In genomic region chr6:132813173-132813856, GRCh38 we compare ENCODE assay signal across 8 cellular contexts. TPM values are rescaled to one million over a fixed set of nuclear protein-coding genes. Genes with fewer than 3 reads are reported as not detected.
A peak's percentile ranks its signal among the peaks of the same experiment; 100 is the strongest.
DNase-seq lines count a peak whose midpoint lies in the region; ATAC-seq, FAIRE-seq and TF ChIP-seq lines count a peak whose summit lies in the region.

No MANE protein-coding gene starts in this region.

- peak overlapping the region; percentile 96 to 99 (median 98) for H3K27ac Mint-ChIP-seq in CD4-positive, alpha-beta memory T cell
- H3K27ac Mint-ChIP-seq in astrocyte (ENCODE audit: unreplicated experiment), result peak overlapping the region; percentile 77

- peaks cover 30 to 56% of the 10 kb centered on the region in 2 donors for H3K36me3 Mint-ChIP-seq in CD4-positive, alpha-beta memory T cell
- H3K36me3 Mint-ChIP-seq in astrocyte (ENCODE audit: low read depth, unreplicated experiment), result peaks cover 28% of the 10 kb centered on the region

- peak overlapping the region; percentile 76 for H3K27ac ChIP-seq in CD4-positive, alpha-beta memory T cell (ENCODE audit: low read depth, low read length)
- H3K27ac ChIP-seq in SJCRH30 (peak overlapping the region; percentile 86), astrocyte (ENCODE audit: low read depth, low read length) (peak overlapping the region; percentile 84), iPS DF 6.9 (ENCODE audit: low read length) (no peak overlapping the region), sigmoid colon (peak overlapping the region; percentile 84 to 86 (median 86))

- peaks cover 28 to 58% (median 45%) of the 10 kb centered on the region in 4 donors for H3K4me1 Mint-ChIP-seq in CD4-positive, alpha-beta memory T cell
- H3K4me1 Mint-ChIP-seq in astrocyte (ENCODE audit: low read depth, unreplicated experiment), result peaks cover 22% of the 10 kb centered on the region

- H3K36me3 ChIP-seq in CD4-positive, alpha-beta memory T cell (ENCODE audit: insufficient read depth, low read length), result peaks cover 26% of the 10 kb centered on the region
- peaks cover 35% of the 10 kb centered on the region for H3K36me3 ChIP-seq in SJCRH30
- H3K36me3 ChIP-seq in astrocyte (ENCODE audit: insufficient read depth, low read length), result peaks cover 31% of the 10 kb centered on the region
- peaks cover 26% of the 10 kb centered on the region; the same call in 1 of the 2 replicates for H3K36me3 ChIP-seq in iPS DF 6.9 (ENCODE audit: control insufficient read depth, insufficient read depth, low read length)
- peaks cover 0 to 27% (median 18%) of the 10 kb centered on the region in 4 donors for H3K36me3 ChIP-seq in sigmoid colon

- WGBS in iPS DF 6.9 (ENCODE audit: insufficient coverage, insufficient read length), result no CpG with 5 or more reads among the region's 27 CpGs
- WGBS in sigmoid colon, 2 donors, result 1% methylated on average over 27 of the region's 27 CpGs

- FAIRE-seq in astrocyte (lab: Jason Lieb, UNC), result no peak

- peak overlapping the region; percentile 99 for H3K9ac ChIP-seq in astrocyte (ENCODE audit: low read length)

- peaks cover 40% of the 10 kb centered on the region for H3K4me1 ChIP-seq in CD4-positive, alpha-beta memory T cell (ENCODE audit: insufficient read depth, low read length)
- peaks cover 10% of the 10 kb centered on the region; the same call in 1 of the 2 replicates for H3K4me1 ChIP-seq in SJCRH30
- H3K4me1 ChIP-seq in astrocyte (ENCODE audit: insufficient read depth, low read length), result peaks cover 16% of the 10 kb centered on the region
- H3K4me1 ChIP-seq in iPS DF 6.9 (ENCODE audit: control insufficient read depth, insufficient read depth, low read length), result no peaks in the 10 kb centered on the region; the same call in 1 of the 2 replicates
- H3K4me1 ChIP-seq in sigmoid colon, result peaks cover 0 to 38% (median 31%) of the 10 kb centered on the region in 4 donors

- peak; percentile 58 to 67 (median 64) for DNase-seq in CD4-positive, alpha-beta memory T cell
- DNase-seq in SJCRH30, result peak in 1 of 2 experiments; percentile 56
- DNase-seq in astrocyte (ENCODE audit: low read depth), result no peak
- no peak for DNase-seq in iPS DF 6.9 (ENCODE audit: low read depth, low spot score)
- peak; percentile 72 for DNase-seq in sigmoid colon
- DNase-seq in NCI-H446 treated with DMSO at 0.1 percent for 48 hours (lab: John Stamatoyannopoulos, UW), result no peak

- peak overlapping the region; percentile 78 for H3K4me3 ChIP-seq in CD4-positive, alpha-beta memory T cell (ENCODE audit: low read length in 2 of 2)
- H3K4me3 ChIP-seq in SJCRH30 (peak overlapping the region; percentile 85), astrocyte (ENCODE audit: insufficient read depth, low read depth, low read length) (peak overlapping the region; percentile 100), iPS DF 6.9 (ENCODE audit: low read length) (peak overlapping the region; percentile 57; the same call in 1 of the 2 replicates), sigmoid colon (peak overlapping the region; percentile 72 to 97 (median 79))

- peaks cover 0 to 2% of the 10 kb centered on the region in 2 donors for H3K27me3 Mint-ChIP-seq in CD4-positive, alpha-beta memory T cell
- H3K27me3 Mint-ChIP-seq in astrocyte (ENCODE audit: low read depth, unreplicated experiment), result no peaks in the 10 kb centered on the region

- peaks cover 0 to 6% (median 0%) of the 10 kb centered on the region in 8 donors for H3K9me3 Mint-ChIP-seq in CD4-positive, alpha-beta memory T cell
- no peaks in the 10 kb centered on the region for H3K9me3 Mint-ChIP-seq in astrocyte (ENCODE audit: unreplicated experiment)

- H3K4me3 Mint-ChIP-seq in CD4-positive, alpha-beta memory T cell, result peak overlapping the region; percentile 94 to 100 (median 98)
- peak overlapping the region; percentile 99 for H3K4me3 Mint-ChIP-seq in astrocyte (ENCODE audit: unreplicated experiment)

- TF ChIP-seq CTCF in astrocyte (IDR thresholded peaks at IDR 0.05; ENCODE audit: insufficient read depth, low read depth, low read length) (no peak), sigmoid colon (IDR thresholded peaks at IDR 0.05) (no peak)

- TF ChIP-seq EP300 in sigmoid colon (IDR thresholded peaks at IDR 0.05), result no peak

- intact Hi-C loops in CD4-positive, alpha-beta memory T cell (cut with micrococcal nuclease), result loop anchor here (1.0 to 5.0 kb wide), 2 partner anchors 14 to 281 kb away; no protein-coding TSS in a partner anchor
- intact Hi-C loops in sigmoid colon (cut with DNase I), result loop anchor here (2.0 to 5.0 kb wide), 3 partner anchors 15 to 1186 kb away; partner anchors contain the start of genes MED23, SLC18B1 and STX7

- H3K9me3 ChIP-seq in CD4-positive, alpha-beta memory T cell (ENCODE audit: control insufficient read depth in 1 of 2, low read length in 2 of 2), result no peaks in the 10 kb centered on the region
- no peaks in the 10 kb centered on the region for H3K9me3 ChIP-seq in SJCRH30 (replicated peaks)
- no peaks in the 10 kb centered on the region for H3K9me3 ChIP-seq in astrocyte (ENCODE audit: insufficient read depth, low read depth, low read length)
- no peaks in the 10 kb centered on the region for H3K9me3 ChIP-seq in iPS DF 6.9 (ENCODE audit: control insufficient read depth, insufficient read depth, low read length)
- H3K9me3 ChIP-seq in sigmoid colon, result no peaks in the 10 kb centered on the region

- POLR2A ChIA-PET in CD4-positive, alpha-beta memory T cell (lab: Charles Lee; ENCODE audit: partially characterized antibody), result interaction anchor here (0.6 to 9.0 kb wide), 15 partner anchors 8 to 1283 kb away, joined by 3 to 180 read pairs (median 6); partner anchors contain the start of genes SLC18B1 and STX7

- H2AFZ ChIP-seq in astrocyte (ENCODE audit: low read depth, low read length), result peak overlapping the region; percentile 99

- peak overlapping the region; percentile 95 for H3K4me2 ChIP-seq in astrocyte (ENCODE audit: low read length)

- peaks cover 39% of the 10 kb centered on the region for H4K20me1 ChIP-seq in astrocyte (ENCODE audit: insufficient read depth, low read length)

- H3K79me2 ChIP-seq in astrocyte (ENCODE audit: insufficient read depth, low read length), result peaks cover 39% of the 10 kb centered on the region

- CTCF ChIA-PET in CD4-positive, alpha-beta memory T cell (lab: Charles Lee; ENCODE audit: partially characterized antibody), result interaction anchor here (1.2 to 6.0 kb wide), 5 partner anchors 10 to 300 kb away, joined by 3 to 60 read pairs (median 9); partner anchors contain the start of genes SLC18B1 and STX7

- no peaks in the 10 kb centered on the region for H3K27me3 ChIP-seq in CD4-positive, alpha-beta memory T cell (ENCODE audit: insufficient read depth, low read length)
- H3K27me3 ChIP-seq in SJCRH30 (no peaks in the 10 kb centered on the region), astrocyte (ENCODE audit: insufficient read depth, low read length) (no peaks in the 10 kb centered on the region), iPS DF 6.9 (ENCODE audit: control insufficient read depth, insufficient read depth, low read length) (no peaks in the 10 kb centered on the region), sigmoid colon (no peaks in the 10 kb centered on the region)

- TF ChIP-seq POLR2A in sigmoid colon (IDR thresholded peaks at IDR 0.05), result no peak

- ATAC-seq in GM19397 (IDR thresholded peaks at IDR 0.05; ENCODE audit: unreplicated experiment), result peak; percentile 22
- ATAC-seq in HG03558 (IDR thresholded peaks at IDR 0.05; ENCODE audit: extremely low read depth, unreplicated experiment), result peak; percentile 29

RNA-seq across cellular contexts. Expression of gene RPS12, which starts 1.1 kb away (rescaled TPM):
- 1,000 to 10,000 TPM; 2,480 to 2,511 TPM for total RNA-seq in CD4-positive, alpha-beta memory T cell
- polyA plus RNA-seq in CD4-positive, alpha-beta memory T cell, result 1,000 to 10,000 TPM; 1,677 to 2,818 TPM
- total RNA-seq in SJCRH30 (2014; rRNA removed; shearing (Covaris generic)), result 2,257 and 2,274 TPM in 2 replicates
- 959 and 1,022 TPM in 2 replicates for total RNA-seq in astrocyte
- total RNA-seq in sigmoid colon, result 1,000 to 10,000 TPM; 1,300 to 3,522 (median 2,686) TPM
- 1,000 to 10,000 TPM; 3,038 to 5,166 (median 3,700) TPM for polyA plus RNA-seq in sigmoid colon

RNA-seq across cellular contexts. Expression of gene SLC18B1, which starts 14.9 kb away (rescaled TPM):
- total RNA-seq in CD4-positive, alpha-beta memory T cell, result 10 to 100 TPM; 13.8 to 14.7 TPM
- 10 to 100 TPM; 11.6 to 19.5 TPM for polyA plus RNA-seq in CD4-positive, alpha-beta memory T cell
- 12.9 and 15.2 TPM in 2 replicates for total RNA-seq in SJCRH30 (2014; rRNA removed; shearing (Covaris generic))
- total RNA-seq in astrocyte (8.2 and 10.6 TPM in 2 replicates), sigmoid colon (1 to 10 TPM; 5.6 to 9.1 (median 7.9) TPM)
- polyA plus RNA-seq in sigmoid colon, result 1 to 10 TPM; 3.0 to 8.7 (median 4.4) TPM

RNA-seq across cellular contexts. Expression of gene VNN2, which starts 55.6 kb away (rescaled TPM):
- 10 to 100 TPM; 12.2 to 13.3 TPM for total RNA-seq in CD4-positive, alpha-beta memory T cell
- polyA plus RNA-seq in CD4-positive, alpha-beta memory T cell, result 10 to 100 TPM; 14.8 to 18.9 TPM
- total RNA-seq in SJCRH30 (2014; rRNA removed; shearing (Covaris generic)), result 0.30 and 0.36 TPM in 2 replicates
- total RNA-seq in astrocyte (0.18 TPM in 1 of 2 replicates, not detected in the other), sigmoid colon (1 to 10 TPM in 3 of 4 donors, under 1 TPM in 1; 0.81 to 5.4 (median 3.1) TPM)
- 1 to 10 TPM; 3.6 to 5.5 (median 3.9) TPM for polyA plus RNA-seq in sigmoid colon

Comparison
In these comparisons a context has a peak if more than half of its experiments do, and no peak if none do; other contexts are left out.
1. DNase-seq: peak in CD4-positive, alpha-beta memory T cell (5 of 5) and sigmoid colon (single experiment); none in astrocyte (single experiment), iPS DF 6.9 (single experiment) and NCI-H446 treated with DMSO at 0.1 percent for 48 hours (single experiment).
2. Peak in every context shown above with its lines, with median percentiles within 50 percentile points of each other: H3K4me3 ChIP-seq.